15 cellular contexts compared by ENCODE assay signal in genomic region chr15:56964182-56964581, GRCh38. TPM values are rescaled to one million over a fixed set of nuclear protein-coding genes. Genes with fewer than 3 reads are reported as not detected.
DNase-seq lines count a peak whose midpoint lies in the region; ATAC-seq and TF ChIP-seq lines count a peak whose summit lies in the region.
"Had no signal": no experiment of that assay in that cellular context is flagged by ENCODE, and none has a peak within 500 bp of the region (broad histone marks: within the 10 kb centered on the region; RNA-seq: fewer than 3 reads in every experiment).

No MANE protein-coding gene starts in this region.

- no peaks in the 10 kb centered on the region for H3K36me3 Mint-ChIP-seq in activated T-cell treated with anti-CD3 and anti-CD28 coated beads, Interleukin-2, amount 50 U/mL, for 72 hours (ENCODE audit: insufficient read depth in 2 of 2)

- peak; percentile 45 to 59 for ATAC-seq in activated T-cell treated with anti-CD3 and anti-CD28 coated beads, Interleukin-2, amount 50 U/mL, for 72 hours (replicated peaks in 1 of 2)
- ATAC-seq in SK-N-SH treated with all-trans-retinoic acid at 6 μM for 48 hours (peak; percentile 72), GM18520 (IDR thresholded peaks at IDR 0.05; ENCODE audit: unreplicated experiment) (no peak), aorta (ENCODE audit: low FRiP score) (no peak)
- peak; percentile 46 for ATAC-seq in stimulated activated naive CD8-positive, alpha-beta T cell treated with anti-CD3 and anti-CD28 coated beads, Interleukin-15, Interleukin-2, amounts not matched to agents 100 U/mL and 50 U/mL, for 24 hours

- H3K4me3 Mint-ChIP-seq in activated T-cell treated with anti-CD3 and anti-CD28 coated beads, Interleukin-2, amount 50 U/mL, for 72 hours: peak overlapping the region in 1 of 2 donors; percentile 20

- H3K9me3 ChIP-seq in fibroblast of lung (ENCODE audit: control insufficient read depth, insufficient read depth, low read depth, low read length) (no peaks in the 10 kb centered on the region), aorta (ENCODE audit: control insufficient read depth, low read length) (no peaks in the 10 kb centered on the region)
- H3K9me3 ChIP-seq: esophagus muscularis mucosa, neutrophil had no signal

- H3K36me3 ChIP-seq in fibroblast of lung (ENCODE audit: control insufficient read depth, insufficient read depth, low read length) (no peaks in the 10 kb centered on the region), aorta (ENCODE audit: control insufficient read depth in 1 of 2, insufficient read depth in 2 of 2, low read length in 1 of 2) (no peaks in the 10 kb centered on the region)
- H3K36me3 ChIP-seq: esophagus muscularis mucosa, neutrophil had no signal

- H3K4me3 ChIP-seq in fibroblast of lung (replicated peaks in 1 of 4; ENCODE audit: control extremely low read depth in 1 of 4, insufficient read depth in 1 of 4, low read depth in 3 of 4, low read length in 4 of 4) (no peak overlapping the region), aorta (ENCODE audit: low read length in 2 of 2) (no peak overlapping the region)
- H3K4me3 ChIP-seq: esophagus muscularis mucosa had no signal

- peak overlapping the region; percentile 3 for H3K27ac Mint-ChIP-seq in activated T-cell treated with anti-CD3 and anti-CD28 coated beads, Interleukin-2, amount 50 U/mL, for 72 hours

- H2AFZ ChIP-seq in fibroblast of lung (ENCODE audit: low read length): no peak overlapping the region

- H3K4me1 ChIP-seq in fibroblast of lung (ENCODE audit: control insufficient read depth, extremely low read depth, insufficient read depth, low read length) (no peaks in the 10 kb centered on the region), aorta (ENCODE audit: control insufficient read depth in 1 of 2, insufficient read depth in 2 of 2, low read length in 2 of 2) (peaks cover 0 to 2% of the 10 kb centered on the region in 2 donors)

- H3K9me3 Mint-ChIP-seq in activated T-cell treated with anti-CD3 and anti-CD28 coated beads, Interleukin-2, amount 50 U/mL, for 72 hours: no peaks in the 10 kb centered on the region

- H4K20me1 ChIP-seq in fibroblast of lung (ENCODE audit: control insufficient read depth, extremely low read depth, insufficient read depth, low read length): peaks cover 3% of the 10 kb centered on the region

- H3K27ac ChIP-seq in fibroblast of lung (ENCODE audit: insufficient read depth, low read length) (no peak overlapping the region), aorta (ENCODE audit: low read depth in 1 of 2, low read length in 2 of 2) (no peak overlapping the region)
- H3K27ac ChIP-seq: esophagus muscularis mucosa, neutrophil had no signal

- peaks cover 40% of the 10 kb centered on the region for H3K4me1 Mint-ChIP-seq in activated T-cell treated with anti-CD3 and anti-CD28 coated beads, Interleukin-2, amount 50 U/mL, for 72 hours (ENCODE audit: low read depth)

- H3K9ac ChIP-seq in fibroblast of lung (ENCODE audit: insufficient read depth, low read length): no peak overlapping the region

- no peaks in the 10 kb centered on the region for H3K27me3 ChIP-seq in fibroblast of lung (ENCODE audit: control insufficient read depth, insufficient read depth, low read length)
- H3K27me3 ChIP-seq in aorta (ENCODE audit: control insufficient read depth in 1 of 2, insufficient read depth in 2 of 2, low read length in 1 of 2): no peaks in the 10 kb centered on the region
- H3K27me3 ChIP-seq: esophagus muscularis mucosa, neutrophil had no signal

- 5 to 10% methylated on average over 1 of the region's 1 CpG for WGBS in aorta, 2 donors

- H3K79me2 ChIP-seq in fibroblast of lung (ENCODE audit: control insufficient read depth, insufficient read depth, low read length): peaks cover 44% of the 10 kb centered on the region

- intact Hi-C loops in aorta (cut with DNase I): loop anchor here in 1 of 2 donors (5.0 kb wide), 1 partner anchor 37 kb away; no protein-coding TSS in a partner anchor

- no peak for DNase-seq in activated T-cell treated with anti-CD3 and anti-CD28 coated beads, Interleukin-2, amount 50 U/mL, for 72 hours
- DNase-seq in activated T-cell treated with anti-CD3 and anti-CD28 coated beads for 4 hours (no peak), fibroblast of lung (ENCODE audit: low read depth in 2 of 2) (peak; percentile 33 to 66), aorta (no peak), NCI-H1105 treated with DMSO at 0.1 percent for 48 hours (lab: John Stamatoyannopoulos, UW) (no peak)
- DNase-seq in stimulated activated naive CD8-positive, alpha-beta T cell treated with anti-CD3 and anti-CD28 coated beads, Interleukin-15, Interleukin-2, amounts not matched to agents 100 U/mL and 50 U/mL, for 24 hours: no peak
- DNase-seq: activated CD8-positive, alpha-beta memory T cell treated with anti-CD3 and anti-CD28 coated beads for 24 hours; kidney glomerular epithelial cell; NCI-H1436; NK-92 treated with Interleukin-12 subunit alpha and Interleukin-12 subunit beta, amount 100 ng/mL, for 24 hours; T-helper 1 cell had no signal

- H3K27me3 Mint-ChIP-seq in activated T-cell treated with anti-CD3 and anti-CD28 coated beads, Interleukin-2, amount 50 U/mL, for 72 hours (ENCODE audit: low read depth): no peaks in the 10 kb centered on the region

- TF ChIP-seq CTCF in fibroblast of lung (conservative IDR thresholded peaks at IDR 0.05 in 1 of 2, IDR thresholded peaks at IDR 0.05 in 1 of 2; ENCODE audit: low read depth in 1 of 2, low read length in 2 of 2): no peak

- peak overlapping the region; percentile 56 for H3K4me2 ChIP-seq in fibroblast of lung (ENCODE audit: extremely low read depth, insufficient read depth, low read length)

TF ChIP-seq in SK-N-SH treated with all-trans-retinoic acid at 6 μM for 48 hours, 23 proteins besides CTCF, POLR2A, EP300 and RAD21:
- no peak for TF ChIP-seq POU6F1 (CRISPR knock-in tag; IDR thresholded peaks at IDR 0.05; ENCODE audit: borderline replicate concordance, low read depth)

RNA-seq across cellular contexts. Expression of gene TCF12, which starts 45.7 kb away (rescaled TPM):
- 100 to 1,000 TPM in 1 of 2 donors, 10 to 100 TPM in 1; 93.0 to 108 TPM for total RNA-seq in activated T-cell treated with anti-CD3 and anti-CD28 coated beads, Interleukin-2, amount 50 U/mL, for 72 hours
- total RNA-seq in fibroblast of lung: 125 and 232 TPM in 2 replicates
- 105 and 309 TPM in 2 replicates for polyA plus RNA-seq in fibroblast of lung
- polyA plus RNA-seq in fibroblast of lung (2012): 50.2 and 134 TPM in 2 replicates
- polyA minus RNA-seq in fibroblast of lung (ENCODE audit: low replicate concordance): 224 and 457 TPM in 2 replicates
- total RNA-seq in aorta: 100 to 1,000 TPM; 102 to 158 TPM
- polyA plus RNA-seq in aorta: 10 to 100 TPM; 17.8 to 26.7 TPM

Comparison
In these comparisons a context has a peak if more than half of its experiments do, and no peak if none do; other contexts are left out.
1. ATAC-seq: peak in activated T-cell treated with anti-CD3 and anti-CD28 coated beads, Interleukin-2, amount 50 U/mL, for 72 hours (2 of 2), SK-N-SH treated with all-trans-retinoic acid at 6 μM for 48 hours (single experiment) and stimulated activated naive CD8-positive, alpha-beta T cell treated with anti-CD3 and anti-CD28 coated beads, Interleukin-15, Interleukin-2, amounts not matched to agents 100 U/mL and 50 U/mL, for 24 hours (single experiment); none in GM18520 (single experiment) and aorta (single experiment).
2. DNase-seq: peak in fibroblast of lung (2 of 2); none in activated T-cell treated with anti-CD3 and anti-CD28 coated beads, Interleukin-2, amount 50 U/mL, for 72 hours (0 of 2), activated T-cell treated with anti-CD3 and anti-CD28 coated beads for 4 hours (single experiment), stimulated activated naive CD8-positive, alpha-beta T cell treated with anti-CD3 and anti-CD28 coated beads, Interleukin-15, Interleukin-2, amounts not matched to agents 100 U/mL and 50 U/mL, for 24 hours (single experiment), aorta (0 of 2) and NCI-H1105 treated with DMSO at 0.1 percent for 48 hours (single experiment).